In genomic region chr9:6676254-6676928, GRCh38 we compare ENCODE assay signal across 25 cellular contexts. TPM values are rescaled to one million over a fixed set of nuclear protein-coding genes. Genes with fewer than 3 reads are reported as not detected.
"Had no signal": no experiment of that assay in that cellular context is flagged by ENCODE, and none has a peak within 500 bp of the region (broad histone marks: within the 10 kb centered on the region; RNA-seq: fewer than 3 reads in every experiment).

No MANE protein-coding gene starts in this region.

- FAIRE-seq: bronchial epithelial cell had no signal

- ATAC-seq: activated T-cell treated with anti-CD3 and anti-CD28 coated beads, Interleukin-2, amount 50 U/mL, for 4 hours; activated T-helper 17 cell treated with anti-CD3 and anti-CD28 coated beads, Interleukin-2, amount 50 U/mL, for 72 hours; esophagus mucosa; foreskin keratinocyte; heart left ventricle; left ventricle myocardium superior; sciatic nerve; stimulated activated memory B cell treated with anti-CD40 and anti-IgM and Interleukin-4, amounts not matched to agents 10 μg/mL and 1 μg/mL and 100 μg/mL, for 72 hours; stimulated activated naive CD8-positive, alpha-beta T cell treated with anti-CD3 and anti-CD28 coated beads, Interleukin-15, amount 100 ng/mL, for 72 hours had no signal

- DNase-seq: activated CD4-positive, alpha-beta memory T cell treated with anti-CD3 and anti-CD28 coated beads, Interleukin-2, amount 10 ng/mL, durations not matched to agents 7 days and 5 days; activated CD4-positive, alpha-beta T cell treated with anti-CD3 and anti-CD28 coated beads for 1 hour; activated CD4-positive, alpha-beta T cell treated with anti-CD3 and anti-CD28 coated beads, Interleukin-2, amount 10 ng/mL, durations not matched to agents 7 days and 5 days; activated CD8-positive, alpha-beta memory T cell treated with anti-CD3 and anti-CD28 coated beads, Interleukin-2, amount 50 U/mL, for 48 hours; activated gamma-delta T cell treated with Interleukin-2 at 50 U/mL for 16 hours; activated T-cell treated with anti-CD3 and anti-CD28 coated beads, Interleukin-2, amount 50 U/mL, for 4 hours; anterior cingulate cortex; endodermal cell; foreskin keratinocyte; heart left ventricle; kidney glomerular epithelial cell; left ventricle myocardium superior; mammary epithelial cell; nucleus accumbens; stimulated activated CD4-positive, alpha-beta T cell treated with anti-CD3 and anti-CD28 coated beads, Interleukin-1b, Interleukin-23, amount 100 ng/mL, for 48 hours; stimulated activated CD4-positive, alpha-beta T cell treated with anti-CD3 and anti-CD28 coated beads, Interleukin-4, amount 100 ng/mL, for 4 hours; stimulated activated CD8-positive, alpha-beta memory T cell treated with anti-CD3 and anti-CD28 coated beads, Interleukin-4, amount 100 ng/mL, for 48 hours; stimulated activated naive CD8-positive, alpha-beta T cell treated with anti-CD3 and anti-CD28 coated beads, Interleukin-15, amount 100 ng/mL, for 72 hours; substantia nigra; upper lobe of left lung had no signal

RNA-seq across cellular contexts. Expression of gene GLDC, which starts 30.9 kb away (rescaled TPM):
- total RNA-seq: bronchial epithelial cell, left ventricle myocardium superior had no signal
